ENCODE assay signal across 10 cellular contexts in genomic region chr17:38898291-38898679, GRCh38. TPM values are rescaled to one million over a fixed set of nuclear protein-coding genes. Genes with fewer than 3 reads are reported as not detected.
A peak's percentile ranks its signal among the peaks of the same experiment; 100 is the strongest.
DNase-seq lines count a peak whose midpoint lies in the region; ATAC-seq, FAIRE-seq and TF ChIP-seq lines count a peak whose summit lies in the region.
"Had no signal": no experiment of that assay in that cellular context is flagged by ENCODE, and none has a peak within 500 bp of the region (broad histone marks: within the 10 kb centered on the region; RNA-seq: fewer than 3 reads in every experiment).

No MANE protein-coding gene starts in this region.

- H2BK120ac ChIP-seq in H1 (replicated peaks; ENCODE audit: low read depth, low read length) = no peak overlapping the region

- no peak overlapping the region for H3K14ac ChIP-seq in H1 (ENCODE audit: insufficient read length)

- H2BK5ac ChIP-seq in H1 (ENCODE audit: low read depth, low read length) = peak overlapping the region; percentile 60

- H2BK20ac ChIP-seq in H1 (ENCODE audit: low read length) = no peak overlapping the region

- CTCF ChIA-PET in H1 (lab: Charles Lee; ENCODE audit: partially characterized antibody) = interaction anchor here (0.5 to 1.3 kb wide), 4 partner anchors 12 to 337 kb away, joined by 3 to 4 read pairs (median 4); no protein-coding TSS in a partner anchor

- no peak overlapping the region for H3K18ac ChIP-seq in H1 (ENCODE audit: extremely low read depth, low read length)

- POLR2A ChIA-PET in H1 (lab: Charles Lee; ENCODE audit: partially characterized antibody) = interaction anchor here (1.2 to 4.0 kb wide), 7 partner anchors 13 to 146 kb away, joined by 3 to 16 read pairs (median 4); partner anchors contain the start of genes LASP1 and RPL23

- H3K56ac ChIP-seq in H1 (replicated peaks; ENCODE audit: insufficient read length, low read depth, low read length) = no peak overlapping the region

- H3K4ac ChIP-seq in H1 (replicated peaks; ENCODE audit: insufficient read length, low read depth, low read length) = no peak overlapping the region

- no peak overlapping the region for H2BK15ac ChIP-seq in H1 (ENCODE audit: low read length)

- H3K9me3 Mint-ChIP-seq in IgD-negative memory B cell = no peaks in the 10 kb centered on the region
- H3K9me3 Mint-ChIP-seq in stimulated activated naive CD8-positive, alpha-beta T cell treated with anti-CD3 and anti-CD28 coated beads, Interleukin-15, amount 100 ng/mL, for 72 hours = no peaks in the 10 kb centered on the region

- peak overlapping the region; percentile 57 to 94 (median 82) for H3K4me3 Mint-ChIP-seq in IgD-negative memory B cell
- H3K4me3 Mint-ChIP-seq in stimulated activated naive CD8-positive, alpha-beta T cell treated with anti-CD3 and anti-CD28 coated beads, Interleukin-15, amount 100 ng/mL, for 72 hours = peak overlapping the region; percentile 87 to 88

- peaks cover 0 to 10% (median 4%) of the 10 kb centered on the region in 4 experiments; a peak in 6 of 7 replicates for H3K4me1 ChIP-seq in H1 (replicated peaks in 1 of 4; ENCODE audit: control insufficient read depth in 3 of 4, insufficient read depth in 4 of 4, low read length in 3 of 4)

- no peaks in the 10 kb centered on the region for H3K9me3 ChIP-seq in H1 (ENCODE audit: insufficient read depth in 2 of 2, low read depth in 1 of 2, low read length in 1 of 2)

- H3K4me2 ChIP-seq in H1 (ENCODE audit: insufficient read depth in 1 of 2, low read depth in 2 of 2, low read length in 2 of 2) = no peak overlapping the region

- FAIRE-seq in H1 (lab: Jason Lieb, UNC) = no peak
- FAIRE-seq: islet of Langerhans had no signal

- H3K36me3 Mint-ChIP-seq in IgD-negative memory B cell = peaks cover 3% of the 10 kb centered on the region

- H3K27me3 ChIP-seq in H1 (replicated peaks in 1 of 4; ENCODE audit: control insufficient read depth in 3 of 4, extremely low read depth in 1 of 4, insufficient read depth in 3 of 4, low read length in 3 of 4) = no peaks in the 10 kb centered on the region

- H3K4me3 ChIP-seq in H1 (ENCODE audit: extremely low read depth in 1 of 4, insufficient read depth in 2 of 4, low read depth in 3 of 4, low read length in 4 of 4) = no peak overlapping the region

- H3K23ac ChIP-seq in H1 (ENCODE audit: insufficient read length) = no peak overlapping the region

- no peak overlapping the region for H2AFZ ChIP-seq in H1 (ENCODE audit: low read length)

- peaks cover 18 to 35% (median 21%) of the 10 kb centered on the region in 3 donors for H3K4me1 Mint-ChIP-seq in IgD-negative memory B cell
- peaks cover 89% of the 10 kb centered on the region for H3K4me1 Mint-ChIP-seq in stimulated activated naive CD8-positive, alpha-beta T cell treated with anti-CD3 and anti-CD28 coated beads, Interleukin-15, amount 100 ng/mL, for 72 hours

- peaks cover 0 to 3% of the 10 kb centered on the region in 2 experiments for H4K20me1 ChIP-seq in H1 (replicated peaks in 1 of 2; ENCODE audit: control insufficient read depth in 1 of 2, insufficient read depth in 2 of 2, low read length in 2 of 2)

- peak; percentile 49 for ATAC-seq in stimulated activated naive CD8-positive, alpha-beta T cell treated with anti-CD3 and anti-CD28 coated beads, Interleukin-15, amount 100 ng/mL, for 72 hours

- no peak for TF ChIP-seq POLR2A in H1 (IDR thresholded peaks at IDR 0.05; ENCODE audit: control extremely low read depth in 1 of 2, low read depth in 2 of 2, low read length in 2 of 2)

- 87% methylated on average over 9 of the region's 9 CpGs; no CpG with 5 or more reads in 1 of the 2 experiments for WGBS in H1 (ENCODE audit: extremely low coverage in 1 of 2, insufficient coverage in 1 of 2, insufficient read length in 1 of 2, insufficient replicate concordance in 2 of 2, low coverage in 1 of 2, low lambda C conversion rate in 2 of 2, missing lambda C conversion rate in 1 of 2), 2 experiments

- H3K27ac ChIP-seq in H1 (ENCODE audit: low read depth, low read length) = no peak overlapping the region
- H3K27ac ChIP-seq: C4-2B had no signal

- H4K5ac ChIP-seq in H1 (ENCODE audit: insufficient read length, low read depth, low read length) = no peak overlapping the region

- H3K36me3 ChIP-seq in H1 (ENCODE audit: control insufficient read depth in 2 of 4, insufficient read depth in 4 of 4, low read length in 3 of 4) = peaks cover 4 to 16% (median 10%) of the 10 kb centered on the region in 4 experiments; a peak in 7 of 8 replicates

- peak overlapping the region; percentile 89 to 100 (median 96) for H3K27ac Mint-ChIP-seq in IgD-negative memory B cell
- H3K27ac Mint-ChIP-seq in stimulated activated naive CD8-positive, alpha-beta T cell treated with anti-CD3 and anti-CD28 coated beads, Interleukin-15, amount 100 ng/mL, for 72 hours = peak overlapping the region; percentile 83 to 96

- no peaks in the 10 kb centered on the region for H3K79me2 ChIP-seq in H1 (ENCODE audit: control insufficient read depth in 1 of 2, insufficient read depth in 2 of 2, low read length in 2 of 2)

- H2BK12ac ChIP-seq in H1 (ENCODE audit: low read depth, low read length) = no peak overlapping the region

- H3K79me1 ChIP-seq in H1 (ENCODE audit: low read depth, low read length) = no peaks in the 10 kb centered on the region; the same call in 1 of the 2 replicates

- no peak for TF ChIP-seq RAD21 in H1 (IDR thresholded peaks at IDR 0.05 in 1 of 2, conservative IDR thresholded peaks at IDR 0.05 in 1 of 2; ENCODE audit: low read depth in 2 of 2, low read length in 2 of 2)

- no peaks in the 10 kb centered on the region for H3K27me3 Mint-ChIP-seq in IgD-negative memory B cell
- H3K27me3 Mint-ChIP-seq in stimulated activated naive CD8-positive, alpha-beta T cell treated with anti-CD3 and anti-CD28 coated beads, Interleukin-15, amount 100 ng/mL, for 72 hours = no peaks in the 10 kb centered on the region

- H3K23me2 ChIP-seq in H1 (ENCODE audit: low read depth, low read length) = no peaks in the 10 kb centered on the region

- no peak overlapping the region; a peak in 2 of 7 replicates for H3K9ac ChIP-seq in H1 (replicated peaks in 1 of 4; ENCODE audit: extremely low read depth in 1 of 4, low read depth in 3 of 4, low read length in 3 of 4)

- no peak overlapping the region for H4K91ac ChIP-seq in H1 (replicated peaks; ENCODE audit: insufficient read length, low read length)

- no peak for TF ChIP-seq CTCF in H1 (IDR thresholded peaks at IDR 0.05; ENCODE audit: control extremely low read depth in 1 of 3, insufficient read depth in 1 of 3, low read depth in 1 of 3, low read length in 3 of 3)

- peak; percentile 71 for DNase-seq in activated CD8-positive, alpha-beta memory T cell treated with anti-CD3 and anti-CD28 coated beads, Interleukin-2, amount 50 U/mL, for 48 hours
- no peak for DNase-seq in activated CD8-positive, alpha-beta memory T cell treated with anti-CD3 and anti-CD28 coated beads for 24 hours
- DNase-seq in H1 (ENCODE audit: low read depth in 1 of 2, low spot score in 2 of 2) (no peak), NCI-H128 (lab: John Stamatoyannopoulos, UW; ENCODE audit: unreplicated experiment) (no peak), NCI-H2227 treated with DMSO at 0.1 percent for 48 hours (lab: John Stamatoyannopoulos, UW) (no peak), HK-2 (ENCODE audit: unreplicated experiment) (no peak)
- DNase-seq in stimulated activated naive CD8-positive, alpha-beta T cell treated with anti-CD3 and anti-CD28 coated beads, Interleukin-15, amount 100 ng/mL, for 72 hours = peak; percentile 55 to 57

- no peak overlapping the region for H2AK5ac ChIP-seq in H1 (ENCODE audit: low read depth, low read length)

- H4K8ac ChIP-seq in H1 (ENCODE audit: extremely low read depth, insufficient read depth, low read length) = no peak overlapping the region

- no peak for TF ChIP-seq EP300 in H1 (IDR thresholded peaks at IDR 0.05; ENCODE audit: borderline replicate concordance in 1 of 2, low read depth in 2 of 2, low read length in 2 of 2)

TF ChIP-seq in H1, 55 proteins besides CTCF, POLR2A, EP300 and RAD21:
- TF ChIP-seq TBP (IDR thresholded peaks at IDR 0.05; ENCODE audit: low read depth, low read length) = no peak
- no peak for TF ChIP-seq POLR2AphosphoS5 (IDR thresholded peaks at IDR 0.05; ENCODE audit: low read depth, low read length)
- no peak for TF ChIP-seq PHF8 (conservative IDR thresholded peaks at IDR 0.05; ENCODE audit: low read depth, low read length)
- no peak for TF ChIP-seq RBBP5 (IDR thresholded peaks at IDR 0.05; ENCODE audit: borderline replicate concordance, low read depth, low read length)

RNA-seq across cellular contexts. Expression of gene LASP1, which starts 28.4 kb away (rescaled TPM):
- polyA plus RNA-seq in IgD-negative memory B cell (44.5 TPM), H1 (2011; rRNA removed) (114 and 182 TPM in 2 replicates)
- total RNA-seq in H1 (2021; fragmentation: NEBNext Ultra II Directional; extraction: Animal tissue kit (Norgen Biotek cat#: 25700)) = 170 and 180 TPM in 2 replicates
- 97.6 TPM for polyA plus RNA-seq in H1 (2011; cell fraction: cytosol; rRNA removed)
- 95.0 TPM for polyA plus RNA-seq in H1 (2011; cell fraction: nucleus; rRNA removed)
- 127 to 134 TPM (median 129 TPM) in 4 replicates for polyA plus RNA-seq in H1 (2012, experiment 1 of 2)
- polyA plus RNA-seq in H1 (2012, experiment 2 of 2) = 154 TPM
- polyA plus RNA-seq in H1 (2013, experiment 1 of 2) = 98.7 TPM
- polyA plus RNA-seq in H1 (2013, experiment 2 of 2) = 97.2 TPM
- 95.4 and 104 TPM in 2 replicates for polyA minus RNA-seq in H1 (2011; rRNA and poly(A)+ RNA removed)
- 106 TPM for polyA minus RNA-seq in H1 (2011; cell fraction: cytosol; rRNA and poly(A)+ RNA removed)
- 55.4 TPM for polyA minus RNA-seq in H1 (2011; cell fraction: nucleus; rRNA and poly(A)+ RNA removed)

RNA-seq across cellular contexts. Expression of gene RPL23, which starts 44.8 kb away (rescaled TPM):
- polyA plus RNA-seq in IgD-negative memory B cell (1,385 TPM), H1 (2011; rRNA removed) (1,486 and 2,502 TPM in 2 replicates)
- total RNA-seq in H1 (2021; fragmentation: NEBNext Ultra II Directional; extraction: Animal tissue kit (Norgen Biotek cat#: 25700)) = 2,091 and 2,148 TPM in 2 replicates
- 3,173 TPM for polyA plus RNA-seq in H1 (2011; cell fraction: cytosol; rRNA removed)
- polyA plus RNA-seq in H1 (2011; cell fraction: nucleus; rRNA removed) = 510 TPM
- polyA plus RNA-seq in H1 (2012, experiment 1 of 2) = 2,897 to 3,886 TPM (median 3,522 TPM) in 4 replicates
- polyA plus RNA-seq in H1 (2012, experiment 2 of 2) = 3,306 TPM
- polyA plus RNA-seq in H1 (2013, experiment 1 of 2) = 4,125 TPM
- polyA plus RNA-seq in H1 (2013, experiment 2 of 2) = 4,130 TPM
- 442 and 458 TPM in 2 replicates for polyA minus RNA-seq in H1 (2011; rRNA and poly(A)+ RNA removed)
- 903 TPM for polyA minus RNA-seq in H1 (2011; cell fraction: cytosol; rRNA and poly(A)+ RNA removed)
- 264 TPM for polyA minus RNA-seq in H1 (2011; cell fraction: nucleus; rRNA and poly(A)+ RNA removed)

Comparison
In these comparisons a context has a peak if more than half of its experiments do, and no peak if none do; other contexts are left out.
1. DNase-seq: peak in activated CD8-positive, alpha-beta memory T cell treated with anti-CD3 and anti-CD28 coated beads, Interleukin-2, amount 50 U/mL, for 48 hours (single experiment) and stimulated activated naive CD8-positive, alpha-beta T cell treated with anti-CD3 and anti-CD28 coated beads, Interleukin-15, amount 100 ng/mL, for 72 hours (2 of 2); none in activated CD8-positive, alpha-beta memory T cell treated with anti-CD3 and anti-CD28 coated beads for 24 hours (single experiment), H1 (0 of 2), NCI-H128 (single experiment), NCI-H2227 treated with DMSO at 0.1 percent for 48 hours (single experiment) and HK-2 (single experiment).